Comparison of ENCODE assay signal across 14 cellular contexts in the genomic region with DNA sequence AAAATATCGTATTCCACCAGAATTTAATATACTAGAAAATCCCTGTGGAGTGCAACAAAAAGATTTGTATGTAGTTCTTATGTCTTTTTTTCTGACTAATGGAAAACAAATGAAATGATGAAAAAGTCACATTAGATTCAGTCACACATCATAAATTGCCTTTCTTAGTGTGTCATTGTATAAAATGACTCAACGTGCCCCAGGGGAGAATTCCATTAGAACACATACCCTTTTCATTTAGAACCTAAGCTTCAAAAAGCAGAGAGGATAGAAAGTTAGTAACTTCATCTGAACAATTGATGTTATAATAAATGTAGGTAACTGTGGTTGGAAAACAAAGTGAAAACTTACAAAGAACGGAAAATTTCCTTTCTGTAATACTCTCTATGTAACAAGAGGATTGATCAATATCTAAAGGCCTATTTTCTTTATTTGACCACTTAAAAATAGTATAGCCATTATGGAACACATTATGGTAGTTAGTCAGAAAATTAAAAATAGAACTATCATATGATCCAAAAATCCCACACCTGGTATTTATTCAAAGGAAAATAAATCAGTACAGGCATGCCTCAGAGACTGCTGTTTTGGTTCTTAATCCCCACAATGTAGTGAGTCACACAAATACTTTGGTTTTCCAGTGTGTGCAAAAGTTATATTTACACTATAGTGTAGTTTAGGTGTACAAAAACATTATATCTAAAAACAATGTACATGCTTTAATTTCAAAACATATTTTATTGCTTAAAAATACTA.
DNase-seq lines count a peak whose midpoint lies in the region; ATAC-seq, FAIRE-seq and TF ChIP-seq lines count a peak whose summit lies in the region.
"Had no signal": no experiment of that assay in that cellular context is flagged by ENCODE, and none has a peak within 500 bp of the region (broad histone marks: within the 10 kb centered on the region; RNA-seq: fewer than 3 reads in every experiment).

No MANE protein-coding gene starts in this region.

- no peaks in the 10 kb centered on the region for H3K36me3 ChIP-seq in HEK293 (ENCODE audit: control insufficient read depth in 2 of 2, insufficient read depth in 1 of 2, low read length in 2 of 2)
- H3K36me3 ChIP-seq in suprapubic skin = no peaks in the 10 kb centered on the region

- no peak for TF ChIP-seq RAD21 in A549 (conservative IDR thresholded peaks at IDR 0.05 in 1 of 2, IDR thresholded peaks at IDR 0.05 in 1 of 2)

- H3K9me3 ChIP-seq in A549 (no peaks in the 10 kb centered on the region), HEK293 (ENCODE audit: control insufficient read depth, insufficient read depth, low read depth, low read length) (no peaks in the 10 kb centered on the region), suprapubic skin (peaks cover 4% of the 10 kb centered on the region)

- POLR2A ChIA-PET in A549 (lab: Yijun Ruan, JAX) (no interaction called here), HEK293 (lab: Yijun Ruan, JAX) (no interaction called here)

- H3K4me1 ChIP-seq in A549 = 0 out of 3 replicates have a peak, but pooled peaks cover 8% of the 10 kb centered on the region
- H3K4me1 ChIP-seq in HEK293 (ENCODE audit: control insufficient read depth, insufficient read depth, low read length) = peaks cover 19% of the 10 kb centered on the region
- H3K4me1 ChIP-seq in suprapubic skin = peaks cover 3% of the 10 kb centered on the region

- no peak overlapping the region for H3K4me3 ChIP-seq in A549
- no peak overlapping the region for H3K4me3 ChIP-seq in HEK293 (ENCODE audit: low read depth, low read length)
- no peak overlapping the region for H3K4me3 ChIP-seq in fibroblast of villous mesenchyme (ENCODE audit: low read depth, low read length)
- H3K4me3 ChIP-seq in suprapubic skin = no peak overlapping the region

- CTCF ChIA-PET in A549 (lab: Yijun Ruan, JAX) = no interaction called here
- CTCF ChIA-PET in HEK293 (lab: Yijun Ruan, JAX) = no interaction called here

- H3K27me3 ChIP-seq in suprapubic skin = no peaks in the 10 kb centered on the region

- TF ChIP-seq POLR2A in A549 (IDR thresholded peaks at IDR 0.05; ENCODE audit: low read length) (no peak), suprapubic skin (IDR thresholded peaks at IDR 0.05) (no peak)

- WGBS in A549 (ENCODE audit: missing lambda C conversion rate) = 23% methylated on average over 3 of the region's 3 CpGs
- WGBS in suprapubic skin = 25% methylated on average over 3 of the region's 3 CpGs

- peak; percentile 13 for FAIRE-seq in A549 (lab: Jason Lieb, UNC)

- DNase-seq in A549 (ENCODE audit: low read depth in 1 of 2, low spot score in 1 of 2) (peak in 1 of 2 experiments; percentile 8), SK-MEL-5 (ENCODE audit: low read depth, low spot score) (peak; percentile 94), fibroblast of villous mesenchyme (ENCODE audit: low read depth) (peak; percentile 4), suprapubic skin (ENCODE audit: low spot score in 2 of 2) (no peak), NCI-H2196 treated with DMSO at 0.1 percent for 48 hours (lab: John Stamatoyannopoulos, UW; ENCODE audit: unreplicated experiment) (no peak)
- DNase-seq: activated CD8-positive, alpha-beta T cell treated with anti-CD3 and anti-CD28 coated beads, Interleukin-2, amount 10 ng/mL, durations not matched to agents 7 days and 5 days; effector memory CD8-positive, alpha-beta T cell; H9; naive thymus-derived CD4-positive, alpha-beta T cell; NCI-H446 treated with DMSO at 0.1 percent for 48 hours; T-cell had no signal

- peak overlapping the region; percentile 49 for H3K4me2 ChIP-seq in A549

- in situ Hi-C loops in SK-MEL-5 (cut with HindIII; ENCODE audit: low pct_unique_long_range_greater_than_20kb, low sequenced_read_pairs) = no loop called here

- H3K27ac ChIP-seq in A549 (no peak overlapping the region), HEK293 (ENCODE audit: extremely low read depth, low read depth, low read length) (no peak overlapping the region), suprapubic skin (no peak overlapping the region)

- ATAC-seq in A549 = no peak
- ATAC-seq in HG02870 (IDR thresholded peaks at IDR 0.05; ENCODE audit: unreplicated experiment) = no peak
- ATAC-seq in GM21529 (IDR thresholded peaks at IDR 0.05; ENCODE audit: unreplicated experiment) = no peak
- ATAC-seq: activated CD8-positive, alpha-beta T cell treated with anti-CD3 and anti-CD28 coated beads, Interleukin-2, amount 10 ng/mL, durations not matched to agents 7 days and 5 days; effector memory CD8-positive, alpha-beta T cell; naive thymus-derived CD4-positive, alpha-beta T cell; T-cell had no signal

- no peak for TF ChIP-seq EP300 in A549 (IDR thresholded peaks at IDR 0.05)
- TF ChIP-seq EP300 in suprapubic skin (IDR thresholded peaks at IDR 0.05) = no peak

- TF ChIP-seq CTCF in A549 (IDR thresholded peaks at IDR 0.05) (no peak), HEK293 (tag by site-specific recombination; IDR thresholded peaks at IDR 0.05) (no peak), fibroblast of villous mesenchyme (IDR thresholded peaks at IDR 0.05; ENCODE audit: insufficient read depth, low read depth, low read length) (no peak), suprapubic skin (IDR thresholded peaks at IDR 0.05) (no peak)

TF ChIP-seq in A549, 52 proteins besides CTCF, POLR2A, EP300 and RAD21:
- TF ChIP-seq JUNB (IDR thresholded peaks at IDR 0.05) = peak; percentile 63; the same call in 1 of the 2 replicates
- TF ChIP-seq, protein P1, sequence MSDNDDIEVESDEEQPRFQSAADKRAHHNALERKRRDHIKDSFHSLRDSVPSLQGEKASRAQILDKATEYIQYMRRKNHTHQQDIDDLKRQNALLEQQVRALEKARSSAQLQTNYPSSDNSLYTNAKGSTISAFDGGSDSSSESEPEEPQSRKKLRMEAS (IDR thresholded peaks at IDR 0.05) = no peak
TF ChIP-seq in A549: peak in this region for 1.

TF ChIP-seq in HEK293, 187 proteins besides CTCF, POLR2A, EP300 and RAD21 (continues in another document):
- TF ChIP-seq, protein P2, sequence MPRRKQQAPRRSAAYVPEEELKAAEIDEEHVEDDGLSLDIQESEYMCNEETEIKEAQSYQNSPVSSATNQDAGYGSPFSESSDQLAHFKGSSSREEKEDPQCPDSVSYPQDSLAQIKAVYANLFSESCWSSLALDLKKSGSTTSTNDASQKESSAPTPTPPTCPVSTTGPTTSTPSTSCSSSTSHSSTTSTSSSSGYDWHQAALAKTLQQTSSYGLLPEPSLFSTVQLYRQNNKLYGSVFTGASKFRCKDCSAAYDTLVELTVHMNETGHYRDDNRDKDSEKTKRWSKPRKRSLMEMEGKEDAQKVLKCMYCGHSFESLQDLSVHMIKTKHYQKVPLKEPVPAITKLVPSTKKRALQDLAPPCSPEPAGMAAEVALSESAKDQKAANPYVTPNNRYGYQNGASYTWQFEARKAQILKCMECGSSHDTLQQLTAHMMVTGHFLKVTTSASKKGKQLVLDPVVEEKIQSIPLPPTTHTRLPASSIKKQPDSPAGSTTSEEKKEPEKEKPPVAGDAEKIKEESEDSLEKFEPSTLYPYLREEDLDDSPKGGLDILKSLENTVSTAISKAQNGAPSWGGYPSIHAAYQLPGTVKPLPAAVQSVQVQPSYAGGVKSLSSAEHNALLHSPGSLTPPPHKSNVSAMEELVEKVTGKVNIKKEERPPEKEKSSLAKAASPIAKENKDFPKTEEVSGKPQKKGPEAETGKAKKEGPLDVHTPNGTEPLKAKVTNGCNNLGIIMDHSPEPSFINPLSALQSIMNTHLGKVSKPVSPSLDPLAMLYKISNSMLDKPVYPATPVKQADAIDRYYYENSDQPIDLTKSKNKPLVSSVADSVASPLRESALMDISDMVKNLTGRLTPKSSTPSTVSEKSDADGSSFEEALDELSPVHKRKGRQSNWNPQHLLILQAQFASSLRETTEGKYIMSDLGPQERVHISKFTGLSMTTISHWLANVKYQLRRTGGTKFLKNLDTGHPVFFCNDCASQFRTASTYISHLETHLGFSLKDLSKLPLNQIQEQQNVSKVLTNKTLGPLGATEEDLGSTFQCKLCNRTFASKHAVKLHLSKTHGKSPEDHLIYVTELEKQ (tag by site-specific recombination; IDR thresholded peaks at IDR 0.05; ENCODE audit: borderline replicate concordance) = peak; percentile 52; the same call in 1 of the 2 replicates
- TF ChIP-seq ZNF629 (tag by site-specific recombination; IDR thresholded peaks at IDR 0.05) (peak; percentile 69), ZEB2 (tag by site-specific recombination; IDR thresholded peaks at IDR 0.05) (peak; percentile 61)
- TF ChIP-seq, protein P3, sequence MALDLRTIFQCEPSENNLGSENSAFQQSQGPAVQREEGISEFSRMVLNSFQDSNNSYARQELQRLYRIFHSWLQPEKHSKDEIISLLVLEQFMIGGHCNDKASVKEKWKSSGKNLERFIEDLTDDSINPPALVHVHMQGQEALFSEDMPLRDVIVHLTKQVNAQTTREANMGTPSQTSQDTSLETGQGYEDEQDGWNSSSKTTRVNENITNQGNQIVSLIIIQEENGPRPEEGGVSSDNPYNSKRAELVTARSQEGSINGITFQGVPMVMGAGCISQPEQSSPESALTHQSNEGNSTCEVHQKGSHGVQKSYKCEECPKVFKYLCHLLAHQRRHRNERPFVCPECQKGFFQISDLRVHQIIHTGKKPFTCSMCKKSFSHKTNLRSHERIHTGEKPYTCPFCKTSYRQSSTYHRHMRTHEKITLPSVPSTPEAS (tag by site-specific recombination; IDR thresholded peaks at IDR 0.05) = 0 out of 2 replicates have a peak, but pooled peaks have one; percentile 23
- TF ChIP-seq, protein P4, sequence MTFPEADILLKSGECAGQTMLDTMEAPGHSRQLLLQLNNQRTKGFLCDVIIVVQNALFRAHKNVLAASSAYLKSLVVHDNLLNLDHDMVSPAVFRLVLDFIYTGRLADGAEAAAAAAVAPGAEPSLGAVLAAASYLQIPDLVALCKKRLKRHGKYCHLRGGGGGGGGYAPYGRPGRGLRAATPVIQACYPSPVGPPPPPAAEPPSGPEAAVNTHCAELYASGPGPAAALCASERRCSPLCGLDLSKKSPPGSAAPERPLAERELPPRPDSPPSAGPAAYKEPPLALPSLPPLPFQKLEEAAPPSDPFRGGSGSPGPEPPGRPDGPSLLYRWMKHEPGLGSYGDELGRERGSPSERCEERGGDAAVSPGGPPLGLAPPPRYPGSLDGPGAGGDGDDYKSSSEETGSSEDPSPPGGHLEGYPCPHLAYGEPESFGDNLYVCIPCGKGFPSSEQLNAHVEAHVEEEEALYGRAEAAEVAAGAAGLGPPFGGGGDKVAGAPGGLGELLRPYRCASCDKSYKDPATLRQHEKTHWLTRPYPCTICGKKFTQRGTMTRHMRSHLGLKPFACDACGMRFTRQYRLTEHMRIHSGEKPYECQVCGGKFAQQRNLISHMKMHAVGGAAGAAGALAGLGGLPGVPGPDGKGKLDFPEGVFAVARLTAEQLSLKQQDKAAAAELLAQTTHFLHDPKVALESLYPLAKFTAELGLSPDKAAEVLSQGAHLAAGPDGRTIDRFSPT (tag by site-specific recombination; IDR thresholded peaks at IDR 0.05) = peak; percentile 53; the same call in 1 of the 2 replicates

Comparison
In these comparisons a context has a peak if more than half of its experiments do, and no peak if none do; other contexts are left out.
1. DNase-seq: peak in SK-MEL-5 (single experiment) and fibroblast of villous mesenchyme (single experiment); none in suprapubic skin (0 of 2) and NCI-H2196 treated with DMSO at 0.1 percent for 48 hours (single experiment).